12 cellular contexts compared by ENCODE assay signal in the genomic region with DNA sequence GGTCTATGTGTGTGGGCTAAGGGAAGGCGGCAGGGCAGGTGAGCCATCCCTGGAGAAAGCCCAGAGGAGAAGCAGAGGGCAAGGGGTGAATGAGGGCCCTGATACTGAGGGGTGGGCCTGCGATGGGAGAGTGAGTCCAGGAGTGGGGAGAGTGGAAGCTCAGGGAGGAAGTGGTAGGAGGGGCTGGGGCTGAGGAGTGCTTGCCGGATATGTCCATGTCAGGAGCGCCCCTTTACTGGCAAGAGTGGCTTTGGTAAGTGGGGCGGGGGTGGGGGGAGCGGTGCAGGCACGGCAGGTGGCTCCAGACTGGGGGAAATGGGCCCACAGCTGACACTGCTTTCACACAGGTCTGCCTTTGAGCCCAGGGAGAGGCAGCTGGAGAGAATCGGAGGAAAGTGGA.
DNase-seq lines count a peak whose midpoint lies in the region; ATAC-seq, FAIRE-seq and TF ChIP-seq lines count a peak whose summit lies in the region.
"Had no signal": no experiment of that assay in that cellular context is flagged by ENCODE, and none has a peak within 500 bp of the region (broad histone marks: within the 10 kb centered on the region; RNA-seq: fewer than 3 reads in every experiment).

No MANE protein-coding gene starts in this region.

- H2BK12ac ChIP-seq in trophoblast cell (ENCODE audit: low read length), result no peak overlapping the region

- no peak for TF ChIP-seq POLR2A in GM12878 (IDR thresholded peaks at IDR 0.05; ENCODE audit: low read depth, low read length)

- peak overlapping the region; percentile 67 for H3K27ac Mint-ChIP-seq in activated CD4-positive, alpha-beta T cell treated with anti-CD3 and anti-CD28 coated beads for 36 hours

- H3K27me3 Mint-ChIP-seq in activated CD4-positive, alpha-beta T cell treated with anti-CD3 and anti-CD28 coated beads for 36 hours, result no peaks in the 10 kb centered on the region

- no peak overlapping the region for H3K14ac ChIP-seq in trophoblast cell (ENCODE audit: low read length)

- no peak overlapping the region for H2AFZ ChIP-seq in OCI-LY1 (ENCODE audit: low read length)
- H2AFZ ChIP-seq in GM12878 (ENCODE audit: control insufficient read depth, low read depth, low read length), result no peak overlapping the region
- H2AFZ ChIP-seq in trophoblast cell (ENCODE audit: insufficient read depth, low read length, poor library complexity), result peak overlapping the region; percentile 56

- TF ChIP-seq RAD21 in GM12878 (IDR thresholded peaks at IDR 0.05; ENCODE audit: insufficient read depth, low read depth, low read length), result no peak

- H3K23ac ChIP-seq in trophoblast cell (ENCODE audit: low read length), result no peak overlapping the region

- no peak overlapping the region for H4K12ac ChIP-seq in trophoblast cell (ENCODE audit: low read depth, low read length)

- TF ChIP-seq CTCF in OCI-LY1 (IDR thresholded peaks at IDR 0.05; ENCODE audit: low read length), result no peak
- no peak for TF ChIP-seq CTCF in GM12878 (IDR thresholded peaks at IDR 0.05 in 2 of 3, conservative IDR thresholded peaks at IDR 0.05 in 1 of 3; ENCODE audit: control insufficient read depth in 2 of 3, extremely low read depth in 1 of 3, insufficient read depth in 1 of 3, low read depth in 3 of 3, low read length in 3 of 3)

- H3F3A ChIP-seq in OCI-LY1 (ENCODE audit: insufficient read depth, low read length), result no peaks in the 10 kb centered on the region; the same call in 1 of the 2 replicates

- H3K9ac ChIP-seq in OCI-LY1 (ENCODE audit: low read length) (no peak overlapping the region), GM12878 (ENCODE audit: control insufficient read depth, insufficient read depth, low read length) (no peak overlapping the region), trophoblast cell (ENCODE audit: low read length) (no peak overlapping the region)

- no peak overlapping the region for H4K91ac ChIP-seq in trophoblast cell (ENCODE audit: low read depth, low read length)

- H3K4me3 ChIP-seq in OCI-LY1 (ENCODE audit: low read depth, low read length, poor library complexity, severe bottlenecking) (no peak overlapping the region), GM12878 (no peak overlapping the region), trophoblast cell (ENCODE audit: low read depth, low read length) (no peak overlapping the region)

- no peak overlapping the region for H3K18ac ChIP-seq in trophoblast cell (ENCODE audit: low read length)

- DNase-seq in activated CD4-positive, alpha-beta T cell treated with anti-CD3 and anti-CD28 coated beads for 36 hours, result no peak
- DNase-seq in activated CD4-positive, alpha-beta T cell treated with anti-CD3 and anti-CD28 coated beads for 48 hours, result no peak
- no peak for DNase-seq in GM12878 (ENCODE audit: low read depth, low spot score)
- DNase-seq in trophoblast cell, result no peak
- DNase-seq in SHP77 (lab: John Stamatoyannopoulos, UW), result no peak
- DNase-seq in activated effector memory CD4-positive, alpha-beta T cell treated with Interleukin-2 at 50 U/mL for 16 hours, result no peak
- DNase-seq in cortex of kidney (lab: John Stamatoyannopoulos, UW), result no peak
- DNase-seq: H7, left cardiac atrium, NCI-H1694, NCI-H69 had no signal

- no peak overlapping the region for H4K8ac ChIP-seq in trophoblast cell (ENCODE audit: low read depth, low read length)

- no peak for TF ChIP-seq EP300 in GM12878 (IDR thresholded peaks at IDR 0.05; ENCODE audit: borderline replicate concordance in 1 of 2, control insufficient read depth in 1 of 2, low read depth in 2 of 2, low read length in 2 of 2)

- 96% methylated on average over 6 of the region's 8 CpGs for WGBS in GM12878 (ENCODE audit: insufficient coverage, insufficient replicate concordance, low lambda C conversion rate, missing lambda C conversion rate)
- no CpG with 5 or more reads among the region's 8 CpGs for WGBS in trophoblast cell (ENCODE audit: extremely low coverage, insufficient coverage, insufficient read length)

- H3K27ac ChIP-seq in OCI-LY1 (ENCODE audit: low read depth, low read length, poor library complexity, severe bottlenecking), result peak overlapping the region; percentile 41
- no peak overlapping the region for H3K27ac ChIP-seq in GM12878 (ENCODE audit: control insufficient read depth, insufficient read depth)
- no peak overlapping the region for H3K27ac ChIP-seq in trophoblast cell (ENCODE audit: low read depth, low read length)

- SMC1A ChIA-PET in GM12878 (lab: Charles Lee; ENCODE audit: uncharacterized antibody, unreplicated experiment), result interaction anchor here (1.4 kb wide), 1 partner anchor 87 kb away, joined by 7 read pairs; the partner anchor contains the start of gene CCDC88C

- H2BK5ac ChIP-seq in trophoblast cell (ENCODE audit: low read depth, low read length, poor library complexity), result no peak overlapping the region

- H2BK120ac ChIP-seq in trophoblast cell (ENCODE audit: insufficient read depth, low read length, poor library complexity), result no peak overlapping the region

- intact Hi-C loops in activated CD4-positive, alpha-beta T cell treated with anti-CD3 and anti-CD28 coated beads for 36 hours (cut with DNase I, micrococcal nuclease), result no loop called here
- intact Hi-C loops in GM12878 (cut with micrococcal nuclease; ENCODE audit: unreplicated experiment), result no loop called here

- H3K79me2 ChIP-seq in OCI-LY1 (ENCODE audit: insufficient read depth, low read length), result no peaks in the 10 kb centered on the region
- peaks cover 15% of the 10 kb centered on the region for H3K79me2 ChIP-seq in GM12878 (ENCODE audit: control insufficient read depth, insufficient read depth, low read length)
- H3K79me2 ChIP-seq in trophoblast cell (ENCODE audit: control insufficient read depth, insufficient read depth, low read length, poor library complexity), result no peaks in the 10 kb centered on the region

- H3K4me3 Mint-ChIP-seq in activated CD4-positive, alpha-beta T cell treated with anti-CD3 and anti-CD28 coated beads for 36 hours, result no peak overlapping the region

- no peak for FAIRE-seq in GM12878 (lab: Jason Lieb, UNC)

- no peaks in the 10 kb centered on the region for H3K79me1 ChIP-seq in trophoblast cell (ENCODE audit: low read length)

- H3K9me3 ChIP-seq in OCI-LY1 (ENCODE audit: low read length) (no peaks in the 10 kb centered on the region), GM12878 (replicated peaks; ENCODE audit: control insufficient read depth, insufficient read depth, low read length) (no peaks in the 10 kb centered on the region), trophoblast cell (ENCODE audit: insufficient read depth, low read depth, low read length) (no peaks in the 10 kb centered on the region)

- H3K4me1 Mint-ChIP-seq in activated CD4-positive, alpha-beta T cell treated with anti-CD3 and anti-CD28 coated beads for 36 hours, result peaks cover 77% of the 10 kb centered on the region

- in situ Hi-C loops in GM12878 (cut with MboI), result no loop called here

- no peak overlapping the region for H3K4me2 ChIP-seq in OCI-LY1 (ENCODE audit: low read length)
- no peak overlapping the region for H3K4me2 ChIP-seq in GM12878 (ENCODE audit: control insufficient read depth, insufficient read depth)
- no peak overlapping the region for H3K4me2 ChIP-seq in trophoblast cell (ENCODE audit: low read length)

- RAD21 ChIA-PET in GM12878 (lab: Charles Lee; ENCODE audit: unreplicated experiment), result no interaction called here

- peak; percentile 59 for ATAC-seq in activated CD4-positive, alpha-beta T cell treated with anti-CD3 and anti-CD28 coated beads for 36 hours
- no peak for ATAC-seq in GM12878
- ATAC-seq: left cardiac atrium had no signal

- BruUV-seq in GM12878 (replicated peaks; lab: Mats Ljungman, UMichigan), result no TSS peak

- peaks cover 36% of the 10 kb centered on the region for H3K36me3 Mint-ChIP-seq in activated CD4-positive, alpha-beta T cell treated with anti-CD3 and anti-CD28 coated beads for 36 hours (ENCODE audit: low read depth)

- POLR2A ChIA-PET in activated CD4-positive, alpha-beta T cell treated with anti-CD3 and anti-CD28 coated beads for 36 hours (lab: Charles Lee), result interaction anchor here (0.7 kb wide), 1 partner anchor 87 kb away, joined by 4 read pairs; the partner anchor contains the start of gene CCDC88C
- POLR2A ChIA-PET in GM12878 (lab: Charles Lee), result no interaction called here

- no peak overlapping the region for H2AK5ac ChIP-seq in trophoblast cell (ENCODE audit: low read length)

- no peaks in the 10 kb centered on the region for H3K9me3 Mint-ChIP-seq in activated CD4-positive, alpha-beta T cell treated with anti-CD3 and anti-CD28 coated beads for 36 hours (ENCODE audit: low read depth)

- CTCF ChIA-PET in activated CD4-positive, alpha-beta T cell treated with anti-CD3 and anti-CD28 coated beads for 36 hours (lab: Charles Lee), result interaction anchor here (0.6 to 1.7 kb wide), 5 partner anchors 8 to 36 kb away, joined by 3 to 6 read pairs (median 3); no protein-coding TSS in a partner anchor
- CTCF ChIA-PET in GM12878 (lab: Yijun Ruan, JAX), result no interaction called here

- H4K20me1 ChIP-seq in OCI-LY1 (ENCODE audit: insufficient read depth, low read length) (no peaks in the 10 kb centered on the region), GM12878 (ENCODE audit: control insufficient read depth, insufficient read depth) (no peaks in the 10 kb centered on the region)

- H3K27me3 ChIP-seq in OCI-LY1 (ENCODE audit: insufficient read depth, low read length) (no peaks in the 10 kb centered on the region), GM12878 (replicated peaks in 1 of 2; ENCODE audit: control insufficient read depth in 2 of 2, insufficient read depth in 2 of 2, low read length in 1 of 2) (no peaks in the 10 kb centered on the region), trophoblast cell (ENCODE audit: insufficient read depth, low read length) (no peaks in the 10 kb centered on the region)

- no peaks in the 10 kb centered on the region for H3K4me1 ChIP-seq in OCI-LY1 (ENCODE audit: insufficient read depth, low read length, severe bottlenecking)
- H3K4me1 ChIP-seq in GM12878 (ENCODE audit: control insufficient read depth, insufficient read depth, low read length), result peaks cover 39% of the 10 kb centered on the region
- peaks cover 3 to 6% of the 10 kb centered on the region in 2 experiments for H3K4me1 ChIP-seq in trophoblast cell (ENCODE audit: control insufficient read depth in 1 of 2, insufficient read depth in 2 of 2, low read length in 2 of 2)

- peaks cover 97% of the 10 kb centered on the region; the same call in 1 of the 2 replicates for H3K36me3 ChIP-seq in OCI-LY1 (ENCODE audit: insufficient read depth, low read length)
- peaks cover 27 to 50% of the 10 kb centered on the region in 2 experiments for H3K36me3 ChIP-seq in GM12878 (ENCODE audit: control insufficient read depth in 2 of 2, insufficient read depth in 2 of 2, low read length in 1 of 2)
- H3K36me3 ChIP-seq in trophoblast cell (ENCODE audit: control insufficient read depth in 1 of 2, insufficient read depth in 2 of 2, low read length in 2 of 2), result no peaks in the 10 kb centered on the region

- no peak overlapping the region for H3K4ac ChIP-seq in trophoblast cell (ENCODE audit: low read depth, low read length)

- H3K9me2 ChIP-seq in OCI-LY1 (ENCODE audit: low read depth, low read length), result no peaks in the 10 kb centered on the region

TF ChIP-seq in GM12878, 131 proteins besides CTCF, POLR2A, EP300 and RAD21 (continues in another document):
- TF ChIP-seq NR2C2 (IDR thresholded peaks at IDR 0.05; ENCODE audit: borderline replicate concordance, control insufficient read depth, insufficient read length, low read depth) (no peak), SPI1 (IDR thresholded peaks at IDR 0.05; ENCODE audit: borderline replicate concordance, insufficient read depth, low read depth, low read length) (0 out of 2 replicates have a peak, but pooled peaks have one; percentile 8)
